In genomic region chr7:151472644-151473380, GRCh38 we compare ENCODE assay signal across 10 cellular contexts. TPM values are rescaled to one million over a fixed set of nuclear protein-coding genes. Genes with fewer than 3 reads are reported as not detected.
A peak's percentile ranks its signal among the peaks of the same experiment; 100 is the strongest.
DNase-seq lines count a peak whose midpoint lies in the region; ATAC-seq and TF ChIP-seq lines count a peak whose summit lies in the region.
"Had no signal": no experiment of that assay in that cellular context is flagged by ENCODE, and none has a peak within 500 bp of the region (broad histone marks: within the 10 kb centered on the region; RNA-seq: fewer than 3 reads in every experiment).

No MANE protein-coding gene starts in this region.

- no peak overlapping the region for H2BK12ac ChIP-seq in neuronal stem cell (ENCODE audit: low read length)

- H3K4me3 Mint-ChIP-seq in T-helper 2 cell treated with Interferon-gamma antibody and Interleukin-4, amounts not matched to agents 5 μg/mL and 100 μg/mL, for 36 hours = peak overlapping the region; percentile 36
- H3K4me3 Mint-ChIP-seq in activated B cell treated with CpG ODN at 0.5 μM for 24 hours = peak overlapping the region; percentile 62

- no peak for DNase-seq in T-helper 2 cell treated with Interferon-gamma antibody and Interleukin-4, amounts not matched to agents 5 μg/mL and 100 μg/mL, for 36 hours (ENCODE audit: low spot score)
- DNase-seq in T-helper 2 cell (no peak), activated B cell treated with CpG ODN at 0.5 μM for 24 hours (no peak), neuronal stem cell (ENCODE audit: low spot score) (no peak), T1000 (lab: John Stamatoyannopoulos, UW) (no peak), occipital lobe (lab: John Stamatoyannopoulos, UW) (no peak), HK-2 (ENCODE audit: unreplicated experiment) (no peak)
- DNase-seq: colonic mucosa, SK-N-SH had no signal

- no peak overlapping the region for H2BK5ac ChIP-seq in neuronal stem cell (ENCODE audit: low read length)

- H3K79me1 ChIP-seq in neuronal stem cell (ENCODE audit: low read depth, low read length) = peaks cover 8% of the 10 kb centered on the region

- WGBS in neuronal stem cell (ENCODE audit: extremely low coverage in 2 of 2, insufficient read length in 2 of 2, insufficient replicate concordance in 1 of 2), 2 donors = no CpG with 5 or more reads among the region's 17 CpGs

- no peak overlapping the region for H3K4ac ChIP-seq in neuronal stem cell (ENCODE audit: low read length)

- H3K4me3 ChIP-seq in neuronal stem cell (ENCODE audit: low read length in 2 of 2) = peak overlapping the region in 1 of 2 donors; percentile 34
- H3K4me3 ChIP-seq: colonic mucosa had no signal

- H4K91ac ChIP-seq in neuronal stem cell (ENCODE audit: low read depth, low read length, poor library complexity) = no peak overlapping the region

- H3K4me1 Mint-ChIP-seq in T-helper 2 cell treated with Interferon-gamma antibody and Interleukin-4, amounts not matched to agents 5 μg/mL and 100 μg/mL, for 36 hours (ENCODE audit: low read depth) = peaks cover 34% of the 10 kb centered on the region
- H3K4me1 Mint-ChIP-seq in activated B cell treated with CpG ODN at 0.5 μM for 24 hours = peaks cover 27% of the 10 kb centered on the region

- no peak overlapping the region for H3K4me2 ChIP-seq in neuronal stem cell (ENCODE audit: insufficient read depth, low read length, poor library complexity, severe bottlenecking)
- H3K4me2 ChIP-seq: SK-N-SH had no signal

- H3K27ac Mint-ChIP-seq in T-helper 2 cell treated with Interferon-gamma antibody and Interleukin-4, amounts not matched to agents 5 μg/mL and 100 μg/mL, for 36 hours = no peak overlapping the region
- H3K27ac Mint-ChIP-seq in activated B cell treated with CpG ODN at 0.5 μM for 24 hours = peak overlapping the region; percentile 57

- peaks cover 0 to 14% of the 10 kb centered on the region in 2 donors for H3K4me1 ChIP-seq in neuronal stem cell (ENCODE audit: control insufficient read depth in 2 of 2, insufficient read depth in 1 of 2, low read depth in 1 of 2, low read length in 2 of 2)
- H3K4me1 ChIP-seq: colonic mucosa had no signal

- peak overlapping the region; percentile 33 for H3K18ac ChIP-seq in neuronal stem cell (ENCODE audit: low read length)

- no peak overlapping the region for H3K14ac ChIP-seq in neuronal stem cell (ENCODE audit: low read length)

- CTCF ChIA-PET in activated B cell treated with CpG ODN at 0.5 μM for 24 hours (lab: Charles Lee) = no interaction called here

- no peak overlapping the region for H3K27ac ChIP-seq in neuronal stem cell (replicated peaks; ENCODE audit: low read length)
- H3K27ac ChIP-seq: colonic mucosa had no signal

- no peak overlapping the region for H2AK5ac ChIP-seq in neuronal stem cell (ENCODE audit: low read depth, low read length)

- H3K27me3 ChIP-seq in neuronal stem cell (ENCODE audit: control insufficient read depth in 3 of 3, insufficient read depth in 3 of 3, low read depth in 1 of 3, low read length in 3 of 3) = no peaks in the 10 kb centered on the region
- H3K27me3 ChIP-seq: colonic mucosa had no signal

- ATAC-seq in HG02759 (IDR thresholded peaks at IDR 0.05; ENCODE audit: unreplicated experiment) (peak; percentile 30), activated B cell treated with CpG ODN at 0.5 μM for 24 hours (ENCODE audit: low read depth) (peak; percentile 38)

- no peak overlapping the region for H3K23ac ChIP-seq in neuronal stem cell (ENCODE audit: low read depth, low read length, poor library complexity)

- H2AFZ ChIP-seq in neuronal stem cell (ENCODE audit: low read length) = no peak overlapping the region

- no peaks in the 10 kb centered on the region for H3K27me3 Mint-ChIP-seq in T-helper 2 cell treated with Interferon-gamma antibody and Interleukin-4, amounts not matched to agents 5 μg/mL and 100 μg/mL, for 36 hours (ENCODE audit: low read depth)
- H3K27me3 Mint-ChIP-seq in activated B cell treated with CpG ODN at 0.5 μM for 24 hours = no peaks in the 10 kb centered on the region

- H3K9me3 ChIP-seq in neuronal stem cell (replicated peaks in 1 of 2; ENCODE audit: control insufficient read depth in 2 of 2, insufficient read depth in 1 of 2, low read depth in 1 of 2, low read length in 2 of 2) = peaks cover 0 to 2% of the 10 kb centered on the region in 2 donors
- H3K9me3 ChIP-seq: colonic mucosa, SK-N-SH had no signal

- H3K36me3 ChIP-seq in neuronal stem cell (replicated peaks in 1 of 2; ENCODE audit: control insufficient read depth in 2 of 2, insufficient read depth in 2 of 2, low read length in 2 of 2) = peaks cover 14 to 100% of the 10 kb centered on the region in 2 donors
- H3K36me3 ChIP-seq: colonic mucosa had no signal

- H3K36me3 Mint-ChIP-seq in T-helper 2 cell treated with Interferon-gamma antibody and Interleukin-4, amounts not matched to agents 5 μg/mL and 100 μg/mL, for 36 hours (ENCODE audit: low read depth) = peaks cover 66% of the 10 kb centered on the region
- peaks cover 70% of the 10 kb centered on the region for H3K36me3 Mint-ChIP-seq in activated B cell treated with CpG ODN at 0.5 μM for 24 hours (ENCODE audit: low read depth)

- H2BK120ac ChIP-seq in neuronal stem cell (ENCODE audit: low read depth, low read length) = no peak overlapping the region

- no peak overlapping the region for H4K8ac ChIP-seq in neuronal stem cell (ENCODE audit: low read depth, low read length)

- H3K9ac ChIP-seq in neuronal stem cell (ENCODE audit: low read depth, low read length, poor library complexity) = no peak overlapping the region
- H3K9ac ChIP-seq: SK-N-SH had no signal

- POLR2A ChIA-PET in activated B cell treated with CpG ODN at 0.5 μM for 24 hours (lab: Charles Lee) = interaction anchor here (0.8 to 1.5 kb wide), 2 partner anchors 45 to 47 kb away, joined by 3 to 6 read pairs; partner anchors contain the start of gene RHEB

- intact Hi-C loops in activated B cell treated with CpG ODN at 0.5 μM for 24 hours (cut with micrococcal nuclease) = loop anchor here (5.0 kb wide), 1 partner anchor 159 kb away; no protein-coding TSS in a partner anchor

- TF ChIP-seq CTCF in activated B cell treated with CpG ODN at 0.5 μM for 24 hours (IDR thresholded peaks at IDR 0.05) = no peak

- no peaks in the 10 kb centered on the region for H3K9me3 Mint-ChIP-seq in T-helper 2 cell treated with Interferon-gamma antibody and Interleukin-4, amounts not matched to agents 5 μg/mL and 100 μg/mL, for 36 hours
- H3K9me3 Mint-ChIP-seq in activated B cell treated with CpG ODN at 0.5 μM for 24 hours = no peaks in the 10 kb centered on the region

- no peak overlapping the region for H2BK15ac ChIP-seq in neuronal stem cell (ENCODE audit: low read length)

RNA-seq across cellular contexts. Expression of gene CRYGN, which starts 32.9 kb away (rescaled TPM):
- not detected in 2 replicates for total RNA-seq in activated B cell treated with CpG ODN at 0.5 μM for 24 hours
- 0.24 TPM for polyA plus RNA-seq in neuronal stem cell (2013, experiment 1 of 2)
- polyA plus RNA-seq in neuronal stem cell (2013, experiment 2 of 2) = 0.26 TPM
- total RNA-seq in occipital lobe = not detected
- total RNA-seq: colonic mucosa had no signal
- polyA plus RNA-seq: SK-N-SH had no signal

RNA-seq across cellular contexts. Expression of gene RHEB, which starts 46.9 kb away (rescaled TPM):
- total RNA-seq in activated B cell treated with CpG ODN at 0.5 μM for 24 hours (30.5 and 32.8 TPM in 2 replicates), occipital lobe (83.9 TPM)
- polyA plus RNA-seq in neuronal stem cell (2013, experiment 1 of 2) = 104 TPM
- 103 TPM for polyA plus RNA-seq in neuronal stem cell (2013, experiment 2 of 2)
